In the genomic region with DNA sequence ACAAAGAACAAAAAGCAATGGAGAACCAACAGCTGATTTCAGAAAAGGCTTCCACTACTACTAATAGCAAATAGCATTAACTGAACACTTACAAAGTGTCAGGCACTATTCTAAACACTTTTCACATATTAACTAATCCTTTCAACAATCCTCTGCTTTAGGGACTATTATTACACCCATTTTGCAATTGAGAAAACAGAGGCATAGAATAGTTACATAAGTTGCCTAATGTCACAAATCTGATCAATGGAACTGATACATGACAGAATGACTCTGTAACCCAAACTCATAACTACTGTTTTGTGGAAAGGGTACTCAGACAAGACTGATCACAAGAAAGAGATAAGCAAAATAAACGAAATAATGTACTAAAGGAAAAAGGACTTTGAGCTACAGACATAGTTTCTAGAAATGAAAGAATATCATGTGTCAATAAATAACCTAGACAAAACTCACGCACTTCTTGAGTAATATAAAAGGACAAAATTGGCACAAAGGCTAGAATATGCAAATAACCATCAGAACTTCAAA, we compare ENCODE assay signal across 30 cellular contexts.
"Had no signal": no experiment of that assay in that cellular context is flagged by ENCODE, and none has a peak within 500 bp of the region (broad histone marks: within the 10 kb centered on the region; RNA-seq: fewer than 3 reads in every experiment).

No MANE protein-coding gene starts in this region.

- H3K27me3 ChIP-seq: body of pancreas, colonic mucosa had no signal

- DNase-seq: activated CD4-positive, alpha-beta memory T cell treated with anti-CD3 and anti-CD28 coated beads, Interleukin-2, amount 10 ng/mL, durations not matched to agents 7 days and 5 days; activated CD4-positive, alpha-beta T cell treated with anti-CD3 and anti-CD28 coated beads for 36 hours; activated CD4-positive, alpha-beta T cell treated with anti-CD3 and anti-CD28 coated beads, Interleukin-2, amount 10 ng/mL, durations not matched to agents 7 days and 5 days; activated CD4-positive, alpha-beta T cell treated with anti-CD3 and anti-CD28 coated beads, Interleukin-2, amount 50 U/mL, for 4 hours; activated CD4-positive, CD25-positive, alpha-beta regulatory T cell; activated CD4-positive, CD25-positive, alpha-beta regulatory T cell treated with anti-CD3 and anti-CD28 coated beads, Interleukin-2, amount 50 U/mL, for 72 hours; activated CD8-positive, alpha-beta memory T cell treated with anti-CD3 and anti-CD28 coated beads, Interleukin-2, amount 50 U/mL, for 48 hours; activated effector memory CD4-positive, alpha-beta T cell treated with Interleukin-2 at 50 U/mL for 16 hours; activated gamma-delta T cell treated with Interleukin-2 at 50 U/mL for 16 hours; activated naive CD4-positive, alpha-beta T cell treated with anti-CD3 and anti-CD28 coated beads, Interleukin-2, amount 50 U/mL, for 16 hours; activated naive CD4-positive, alpha-beta T cell treated with Interleukin-2 at 50 U/mL for 16 hours; activated T-cell treated with anti-CD3 and anti-CD28 coated beads for 4 hours; activated T-cell treated with anti-CD3 and anti-CD28 coated beads, Interleukin-2, amount 50 U/mL, for 24 hours; activated T-cell treated with anti-CD3 and anti-CD28 coated beads, Interleukin-2, amount 50 U/mL, for 72 hours; amniotic stem cell; anterior cingulate cortex; body of pancreas; caudate nucleus; cerebellar nuclear complex; colonic mucosa; effector CD8-positive, alpha-beta T cell; foreskin fibroblast; head of caudate nucleus; T-helper 1 cell; T-helper 17 cell; T1000; WERI-Rb-1 had no signal

- H3K4me3 ChIP-seq: body of pancreas, colonic mucosa had no signal

- ATAC-seq: activated CD4-positive, alpha-beta T cell treated with anti-CD3 and anti-CD28 coated beads for 36 hours; activated T-cell treated with anti-CD3 and anti-CD28 coated beads, Interleukin-2, amount 50 U/mL, for 72 hours; body of pancreas; esophagus mucosa; T-helper 17 cell had no signal

- H3K27ac Mint-ChIP-seq: activated CD4-positive, alpha-beta memory T cell treated with anti-CD3 and anti-CD28 coated beads, Interleukin-2, amount 10 ng/mL, durations not matched to agents 7 days and 5 days; activated CD4-positive, alpha-beta T cell treated with anti-CD3 and anti-CD28 coated beads for 36 hours; activated CD4-positive, alpha-beta T cell treated with anti-CD3 and anti-CD28 coated beads, Interleukin-2, amount 10 ng/mL, durations not matched to agents 7 days and 5 days; activated naive CD8-positive, alpha-beta T cell; activated T-cell treated with anti-CD3 and anti-CD28 coated beads, Interleukin-2, amount 50 U/mL, for 24 hours; activated T-cell treated with anti-CD3 and anti-CD28 coated beads, Interleukin-2, amount 50 U/mL, for 72 hours; T-helper 17 cell; T-helper 2 cell treated with Interferon-gamma antibody and Interleukin-4, amounts not matched to agents 5 μg/mL and 100 μg/mL, for 36 hours had no signal

- H3K36me3 ChIP-seq: colonic mucosa had no signal

- H3K4me3 Mint-ChIP-seq: activated CD4-positive, alpha-beta memory T cell treated with anti-CD3 and anti-CD28 coated beads, Interleukin-2, amount 10 ng/mL, durations not matched to agents 7 days and 5 days; activated CD4-positive, alpha-beta T cell treated with anti-CD3 and anti-CD28 coated beads for 36 hours; activated CD4-positive, alpha-beta T cell treated with anti-CD3 and anti-CD28 coated beads, Interleukin-2, amount 10 ng/mL, durations not matched to agents 7 days and 5 days; activated naive CD8-positive, alpha-beta T cell; activated T-cell treated with anti-CD3 and anti-CD28 coated beads, Interleukin-2, amount 50 U/mL, for 24 hours; activated T-cell treated with anti-CD3 and anti-CD28 coated beads, Interleukin-2, amount 50 U/mL, for 72 hours; T-helper 17 cell; T-helper 2 cell treated with Interferon-gamma antibody and Interleukin-4, amounts not matched to agents 5 μg/mL and 100 μg/mL, for 36 hours had no signal

- H3K27me3 Mint-ChIP-seq: activated CD4-positive, alpha-beta memory T cell treated with anti-CD3 and anti-CD28 coated beads, Interleukin-2, amount 10 ng/mL, durations not matched to agents 7 days and 5 days; activated CD4-positive, alpha-beta T cell treated with anti-CD3 and anti-CD28 coated beads for 36 hours; activated CD4-positive, alpha-beta T cell treated with anti-CD3 and anti-CD28 coated beads, Interleukin-2, amount 10 ng/mL, durations not matched to agents 7 days and 5 days; activated naive CD8-positive, alpha-beta T cell; activated T-cell treated with anti-CD3 and anti-CD28 coated beads, Interleukin-2, amount 50 U/mL, for 24 hours; T-helper 17 cell had no signal

- H3K27ac ChIP-seq: body of pancreas, colonic mucosa, WERI-Rb-1 had no signal

- H3K9me3 ChIP-seq: colonic mucosa had no signal

- H3K4me1 ChIP-seq: body of pancreas, colonic mucosa had no signal
